In the genomic region with DNA sequence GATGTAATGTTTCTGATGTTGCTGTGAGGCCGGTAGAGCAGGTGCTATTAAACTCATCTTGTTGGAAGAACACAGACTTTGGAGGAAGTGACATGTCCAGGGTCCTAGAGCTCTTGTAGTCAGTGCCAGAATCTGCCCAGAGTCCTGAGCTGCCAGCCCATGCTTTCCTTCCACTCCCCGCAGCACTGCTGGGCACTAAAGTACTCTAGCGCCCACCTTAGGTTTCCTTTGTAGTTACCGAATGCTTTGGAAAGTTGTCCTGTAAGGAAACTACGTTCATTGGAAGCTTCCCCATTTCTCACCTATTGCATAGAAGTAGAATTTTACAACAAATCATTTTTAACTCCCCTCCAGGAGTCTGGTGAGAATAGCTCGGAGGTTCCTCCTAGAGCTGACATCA, we compare ENCODE assay signal across 1 cellular context.
TF ChIP-seq lines count a peak whose summit lies in the region.

No MANE protein-coding gene starts in this region.

TF ChIP-seq in HCT116, 20 proteins besides CTCF, POLR2A, EP300 and RAD21 (continued from another document):
- TF ChIP-seq ZFX (IDR thresholded peaks at IDR 0.05), result no peak
- no peak for TF ChIP-seq EGR1 (IDR thresholded peaks at IDR 0.05; ENCODE audit: low read depth)
- TF ChIP-seq, protein P1, sequence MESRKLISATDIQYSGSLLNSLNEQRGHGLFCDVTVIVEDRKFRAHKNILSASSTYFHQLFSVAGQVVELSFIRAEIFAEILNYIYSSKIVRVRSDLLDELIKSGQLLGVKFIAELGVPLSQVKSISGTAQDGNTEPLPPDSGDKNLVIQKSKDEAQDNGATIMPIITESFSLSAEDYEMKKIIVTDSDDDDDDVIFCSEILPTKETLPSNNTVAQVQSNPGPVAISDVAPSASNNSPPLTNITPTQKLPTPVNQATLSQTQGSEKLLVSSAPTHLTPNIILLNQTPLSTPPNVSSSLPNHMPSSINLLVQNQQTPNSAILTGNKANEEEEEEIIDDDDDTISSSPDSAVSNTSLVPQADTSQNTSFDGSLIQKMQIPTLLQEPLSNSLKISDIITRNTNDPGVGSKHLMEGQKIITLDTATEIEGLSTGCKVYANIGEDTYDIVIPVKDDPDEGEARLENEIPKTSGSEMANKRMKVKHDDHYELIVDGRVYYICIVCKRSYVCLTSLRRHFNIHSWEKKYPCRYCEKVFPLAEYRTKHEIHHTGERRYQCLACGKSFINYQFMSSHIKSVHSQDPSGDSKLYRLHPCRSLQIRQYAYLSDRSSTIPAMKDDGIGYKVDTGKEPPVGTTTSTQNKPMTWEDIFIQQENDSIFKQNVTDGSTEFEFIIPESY (IDR thresholded peaks at IDR 0.05; ENCODE audit: extremely low read depth, insufficient replicate concordance, low read length), result no peak
- no peak for TF ChIP-seq EZH2phosphoT487 (IDR thresholded peaks at IDR 0.05; ENCODE audit: borderline replicate concordance)
- TF ChIP-seq, protein P2, sequence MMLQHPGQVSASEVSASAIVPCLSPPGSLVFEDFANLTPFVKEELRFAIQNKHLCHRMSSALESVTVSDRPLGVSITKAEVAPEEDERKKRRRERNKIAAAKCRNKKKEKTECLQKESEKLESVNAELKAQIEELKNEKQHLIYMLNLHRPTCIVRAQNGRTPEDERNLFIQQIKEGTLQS (IDR thresholded peaks at IDR 0.05), result no peak
